In the genomic region with DNA sequence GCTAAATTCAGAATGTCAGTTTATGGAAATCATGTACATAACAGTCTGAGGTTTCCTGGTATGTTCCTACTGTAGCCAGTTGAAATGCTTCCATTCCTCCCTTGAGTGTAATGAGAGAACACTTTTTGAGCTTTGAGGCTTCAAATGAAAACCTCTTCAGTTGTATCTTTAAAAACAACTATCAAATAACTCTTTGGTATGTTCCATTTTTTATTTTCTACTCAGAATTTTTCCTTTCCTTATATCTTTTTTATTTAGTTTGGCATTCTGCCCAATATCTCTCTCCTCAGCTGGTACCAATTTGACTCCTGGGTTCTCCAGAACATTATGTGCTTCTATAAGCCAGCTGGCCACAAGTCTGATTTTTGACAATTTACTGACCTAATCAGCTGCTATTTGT, we compare ENCODE assay signal across 19 cellular contexts.
DNase-seq lines count a peak whose midpoint lies in the region; ATAC-seq and TF ChIP-seq lines count a peak whose summit lies in the region.
"Had no signal": no experiment of that assay in that cellular context is flagged by ENCODE, and none has a peak within 500 bp of the region (broad histone marks: within the 10 kb centered on the region; RNA-seq: fewer than 3 reads in every experiment).

No MANE protein-coding gene starts in this region.

- no peak for TF ChIP-seq CTCF in omental fat pad (IDR thresholded peaks at IDR 0.05)

- ATAC-seq in omental fat pad (ENCODE audit: low FRiP score) (peak; percentile 75), HG03354 (IDR thresholded peaks at IDR 0.05; ENCODE audit: poor library complexity, severe bottlenecking, unreplicated experiment) (no peak)

- no peak overlapping the region for H4K91ac ChIP-seq in neuronal stem cell (ENCODE audit: low read depth, low read length, poor library complexity)

- H3K4me3 ChIP-seq in SK-N-MC (no peak overlapping the region), neuronal stem cell (ENCODE audit: low read length in 2 of 2) (no peak overlapping the region)
- H3K4me3 ChIP-seq: HAP-1 had no signal

- H3K4me2 ChIP-seq in neuronal stem cell (ENCODE audit: insufficient read depth, low read length, poor library complexity, severe bottlenecking), result no peak overlapping the region

- no peak overlapping the region for H2BK120ac ChIP-seq in neuronal stem cell (ENCODE audit: low read depth, low read length)

- H3K27ac ChIP-seq in SK-N-MC (peak overlapping the region; percentile 61), neuronal stem cell (replicated peaks; ENCODE audit: low read length) (no peak overlapping the region)

- no peak overlapping the region for H2AK5ac ChIP-seq in neuronal stem cell (ENCODE audit: low read depth, low read length)

- no peaks in the 10 kb centered on the region for H3K4me1 ChIP-seq in neuronal stem cell (ENCODE audit: control insufficient read depth in 2 of 2, insufficient read depth in 1 of 2, low read depth in 1 of 2, low read length in 2 of 2)
- H3K4me1 ChIP-seq: HAP-1 had no signal

- H3K23ac ChIP-seq in neuronal stem cell (ENCODE audit: low read depth, low read length, poor library complexity), result no peak overlapping the region

- no peak overlapping the region for H2BK5ac ChIP-seq in neuronal stem cell (ENCODE audit: low read length)

- H3K9ac ChIP-seq in SK-N-MC (ENCODE audit: insufficient read length) (no peak overlapping the region), neuronal stem cell (ENCODE audit: low read depth, low read length, poor library complexity) (no peak overlapping the region)

- H4K8ac ChIP-seq in neuronal stem cell (ENCODE audit: low read depth, low read length), result no peak overlapping the region

- no peak overlapping the region for H3K14ac ChIP-seq in neuronal stem cell (ENCODE audit: low read length)

- H3K9me3 ChIP-seq in SK-N-MC (ENCODE audit: low read depth, low read length) (no peaks in the 10 kb centered on the region), neuronal stem cell (replicated peaks in 1 of 2; ENCODE audit: control insufficient read depth in 2 of 2, insufficient read depth in 1 of 2, low read depth in 1 of 2, low read length in 2 of 2) (no peaks in the 10 kb centered on the region)
- H3K9me3 ChIP-seq: HAP-1 had no signal

- H2BK15ac ChIP-seq in neuronal stem cell (ENCODE audit: low read length), result no peak overlapping the region

- H3K27me3 ChIP-seq in neuronal stem cell (ENCODE audit: control insufficient read depth in 3 of 3, insufficient read depth in 3 of 3, low read depth in 1 of 3, low read length in 3 of 3), result no peaks in the 10 kb centered on the region

- H3K36me3 ChIP-seq in SK-N-MC (ENCODE audit: insufficient read depth, low read length), result no peaks in the 10 kb centered on the region
- H3K36me3 ChIP-seq in neuronal stem cell (replicated peaks in 1 of 2; ENCODE audit: control insufficient read depth in 2 of 2, insufficient read depth in 2 of 2, low read length in 2 of 2), result no peaks in the 10 kb centered on the region
- H3K36me3 ChIP-seq: HAP-1 had no signal

- no peak overlapping the region for H3K4ac ChIP-seq in neuronal stem cell (ENCODE audit: low read length)

- DNase-seq in EL (peak; percentile 2), SK-N-MC (ENCODE audit: low read depth, low spot score) (no peak), epidermal melanocyte (ENCODE audit: insufficient read length, low spot score) (peak; percentile 19), omental fat pad (ENCODE audit: low spot score) (no peak), cerebellar nuclear complex (lab: John Stamatoyannopoulos, UW) (no peak), NCI-H2196 (lab: John Stamatoyannopoulos, UW; ENCODE audit: unreplicated experiment) (no peak), neuronal stem cell (ENCODE audit: low spot score) (no peak)
- DNase-seq: activated CD4-positive, CD25-positive, alpha-beta regulatory T cell treated with anti-CD3 and anti-CD28 coated beads, Interleukin-2, amount 50 U/mL, for 72 hours; activated CD8-positive, alpha-beta memory T cell treated with anti-CD3 and anti-CD28 coated beads for 24 hours; endodermal cell; foreskin melanocyte; kidney glomerular epithelial cell; NCI-H2029; OCI-M1; stimulated activated naive CD4-positive, alpha-beta T cell treated with Interleukin-2 at 50 U/mL for 16 hours; T-helper 9 cell; trophoblast cell had no signal

- H2BK12ac ChIP-seq in neuronal stem cell (ENCODE audit: low read length), result no peak overlapping the region

- no peak overlapping the region for H2AFZ ChIP-seq in neuronal stem cell (ENCODE audit: low read length)

- no peaks in the 10 kb centered on the region for H3K79me1 ChIP-seq in neuronal stem cell (ENCODE audit: low read depth, low read length)

- H3K18ac ChIP-seq in neuronal stem cell (ENCODE audit: low read length), result no peak overlapping the region

Comparison
In these comparisons a context has a peak if more than half of its experiments do, and no peak if none do; other contexts are left out.
1. DNase-seq: peak in EL (single experiment) and epidermal melanocyte (single experiment); none in SK-N-MC (single experiment), omental fat pad (single experiment), cerebellar nuclear complex (0 of 2), NCI-H2196 (single experiment) and neuronal stem cell (single experiment).